Comparison of ENCODE assay signal across 20 cellular contexts in the genomic region with DNA sequence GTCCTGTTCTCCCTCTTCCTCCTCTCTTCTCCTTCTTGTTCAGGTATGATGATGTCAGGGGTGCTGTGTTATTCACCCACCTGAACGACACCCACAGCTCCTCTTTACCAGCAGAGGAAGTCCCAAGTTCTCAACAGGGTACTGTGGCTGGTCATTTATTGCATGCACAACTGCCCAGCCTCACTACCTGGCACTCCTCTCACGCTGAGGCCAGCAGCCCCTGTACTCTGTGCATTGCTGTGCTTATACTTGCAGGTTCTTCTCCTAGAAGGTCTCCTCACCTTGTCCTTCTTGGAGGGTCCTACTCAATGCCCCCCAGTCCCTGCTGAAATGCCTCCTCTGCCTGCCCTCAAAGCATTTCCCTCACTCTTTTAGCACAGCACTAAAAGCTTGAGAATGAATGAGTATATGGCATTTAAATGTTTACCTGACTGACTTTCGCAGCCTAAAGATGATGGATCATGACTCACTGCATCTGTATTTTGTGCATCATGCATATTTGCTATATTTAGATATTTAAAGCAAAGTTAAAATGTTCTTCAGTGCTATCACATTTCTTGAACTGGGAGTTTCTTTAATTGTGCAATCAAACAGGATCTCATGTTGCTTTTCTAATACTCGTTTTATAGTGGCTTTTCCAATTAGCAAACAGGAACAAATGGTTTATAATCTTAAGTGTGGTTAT.
DNase-seq lines count a peak whose midpoint lies in the region; TF ChIP-seq lines count a peak whose summit lies in the region.
"Had no signal": no experiment of that assay in that cellular context is flagged by ENCODE, and none has a peak within 500 bp of the region (broad histone marks: within the 10 kb centered on the region; RNA-seq: fewer than 3 reads in every experiment).

No MANE protein-coding gene starts in this region.

- CTCF ChIA-PET in SK-N-SH (lab: Yijun Ruan, JAX): no interaction called here
- CTCF ChIA-PET in CD4-positive, alpha-beta memory T cell (lab: Charles Lee; ENCODE audit: partially characterized antibody): no interaction called here

- no peak overlapping the region for H3K27ac ChIP-seq in SK-N-SH (ENCODE audit: low read depth in 2 of 2, low read length in 1 of 2)
- H3K27ac ChIP-seq in CD4-positive, alpha-beta memory T cell (ENCODE audit: low read depth, low read length): no peak overlapping the region
- H3K27ac ChIP-seq: BLaER1 treated with 17β-estradiol and CSF1 and Interleukin-3, amounts not matched to agents 10 nM and 100 nM had no signal

- H3K27me3 Mint-ChIP-seq in CD4-positive, alpha-beta memory T cell: peaks cover 0 to 2% of the 10 kb centered on the region in 2 donors

- no peak overlapping the region for H3K4me3 Mint-ChIP-seq in CD4-positive, alpha-beta memory T cell

- no peaks in the 10 kb centered on the region for H3F3A ChIP-seq in SK-N-SH (replicated peaks; ENCODE audit: insufficient read depth)

- H2AFZ ChIP-seq in SK-N-SH (ENCODE audit: low read depth): no peak overlapping the region

- no peaks in the 10 kb centered on the region for H3K36me3 ChIP-seq in SK-N-SH (replicated peaks in 1 of 2; ENCODE audit: control insufficient read depth in 1 of 2, insufficient read depth in 2 of 2, low read length in 1 of 2)
- no peaks in the 10 kb centered on the region for H3K36me3 ChIP-seq in CD4-positive, alpha-beta memory T cell (ENCODE audit: insufficient read depth, low read length)
- H3K36me3 ChIP-seq: BLaER1 treated with 17β-estradiol and CSF1 and Interleukin-3, amounts not matched to agents 10 nM and 100 nM had no signal

- DNase-seq in EH (ENCODE audit: low read depth) (peak; percentile 71), HT1080 (ENCODE audit: low read depth) (peak; percentile 1), epithelial cell of proximal tubule (ENCODE audit: low read depth) (peak; percentile 2), skeletal muscle cell (ENCODE audit: low read depth) (peak; percentile 21), NAMALWA (ENCODE audit: low spot score) (no peak), SK-N-SH (no peak), NCI-H2029 (lab: John Stamatoyannopoulos, UW) (no peak)
- DNase-seq in CD4-positive, alpha-beta memory T cell: no peak
- DNase-seq: DND-41, GF-D8, H7, KBM-7, MV-4-11, NCI-H1417 treated with DMSO at 0.1 percent for 48 hours, NCI-H1930, NCI-H2171 treated with DMSO at 0.1 percent for 48 hours, NCI-H774, SHP77, T-helper 1 cell had no signal

- H3K9ac ChIP-seq in SK-N-SH: no peak overlapping the region
- H3K9ac ChIP-seq: BLaER1 treated with 17β-estradiol and CSF1 and Interleukin-3, amounts not matched to agents 10 nM and 100 nM had no signal

- intact Hi-C loops in CD4-positive, alpha-beta memory T cell (cut with micrococcal nuclease): no loop called here

- TF ChIP-seq CTCF in epithelial cell of proximal tubule (conservative IDR thresholded peaks at IDR 0.05; ENCODE audit: low read depth, low read length) (no peak), SK-N-SH (IDR thresholded peaks at IDR 0.05) (no peak)

- H3K27ac Mint-ChIP-seq in CD4-positive, alpha-beta memory T cell: no peak overlapping the region

- no peaks in the 10 kb centered on the region for H3K9me3 Mint-ChIP-seq in CD4-positive, alpha-beta memory T cell

- no peaks in the 10 kb centered on the region for H3K9me3 ChIP-seq in SK-N-SH
- H3K9me3 ChIP-seq in CD4-positive, alpha-beta memory T cell (ENCODE audit: control insufficient read depth in 1 of 2, low read length in 2 of 2): no peaks in the 10 kb centered on the region
- H3K9me3 ChIP-seq: BLaER1 treated with 17β-estradiol and CSF1 and Interleukin-3, amounts not matched to agents 10 nM and 100 nM had no signal

- no peak overlapping the region for H3K4me3 ChIP-seq in epithelial cell of proximal tubule (ENCODE audit: low read depth, low read length)
- H3K4me3 ChIP-seq in skeletal muscle cell (ENCODE audit: low read depth, low read length): no peak overlapping the region
- H3K4me3 ChIP-seq in SK-N-SH (ENCODE audit: low read depth in 2 of 2, low read length in 1 of 2): no peak overlapping the region
- H3K4me3 ChIP-seq in CD4-positive, alpha-beta memory T cell (ENCODE audit: low read length in 2 of 2): no peak overlapping the region
- H3K4me3 ChIP-seq: BLaER1 treated with 17β-estradiol and CSF1 and Interleukin-3, amounts not matched to agents 10 nM and 100 nM had no signal

- H3K4me1 ChIP-seq in SK-N-SH (ENCODE audit: control insufficient read depth in 1 of 2, insufficient read depth in 2 of 2, low read depth in 1 of 2, low read length in 1 of 2): no peaks in the 10 kb centered on the region
- H3K4me1 ChIP-seq in CD4-positive, alpha-beta memory T cell (ENCODE audit: insufficient read depth, low read length): no peaks in the 10 kb centered on the region
- H3K4me1 ChIP-seq: BLaER1 treated with 17β-estradiol and CSF1 and Interleukin-3, amounts not matched to agents 10 nM and 100 nM had no signal

- H4K20me1 ChIP-seq in SK-N-SH (ENCODE audit: insufficient read depth): no peaks in the 10 kb centered on the region
- H4K20me1 ChIP-seq: BLaER1 treated with 17β-estradiol and CSF1 and Interleukin-3, amounts not matched to agents 10 nM and 100 nM had no signal

- H3K36me3 Mint-ChIP-seq in CD4-positive, alpha-beta memory T cell: no peaks in the 10 kb centered on the region

- TF ChIP-seq RAD21 in SK-N-SH (IDR thresholded peaks at IDR 0.05; ENCODE audit: low read length): no peak

- WGBS in SK-N-SH (ENCODE audit: low lambda C conversion rate): no CpG with 5 or more reads among the region's 4 CpGs

- H3K79me2 ChIP-seq in SK-N-SH (ENCODE audit: insufficient read depth): no peaks in the 10 kb centered on the region

- POLR2A ChIA-PET in SK-N-SH (lab: Yijun Ruan, JAX): no interaction called here
- POLR2A ChIA-PET in CD4-positive, alpha-beta memory T cell (lab: Charles Lee; ENCODE audit: partially characterized antibody): no interaction called here

- no peaks in the 10 kb centered on the region for H3K4me1 Mint-ChIP-seq in CD4-positive, alpha-beta memory T cell

- no peak for TF ChIP-seq EP300 in SK-N-SH (IDR thresholded peaks at IDR 0.05; ENCODE audit: borderline replicate concordance in 1 of 2, low read depth in 1 of 2, low read length in 1 of 2)

- H3K4me2 ChIP-seq in SK-N-SH: no peak overlapping the region
- H3K4me2 ChIP-seq: BLaER1 treated with 17β-estradiol and CSF1 and Interleukin-3, amounts not matched to agents 10 nM and 100 nM had no signal

- H3K9me2 ChIP-seq in SK-N-SH: no peaks in the 10 kb centered on the region

- H3K27me3 ChIP-seq in SK-N-SH (ENCODE audit: insufficient read depth): no peaks in the 10 kb centered on the region
- H3K27me3 ChIP-seq in CD4-positive, alpha-beta memory T cell (ENCODE audit: insufficient read depth, low read length): no peaks in the 10 kb centered on the region
- H3K27me3 ChIP-seq: BLaER1 treated with 17β-estradiol and CSF1 and Interleukin-3, amounts not matched to agents 10 nM and 100 nM had no signal

TF ChIP-seq in SK-N-SH, 30 proteins besides CTCF, POLR2A, EP300 and RAD21:
- TF ChIP-seq JUND (IDR thresholded peaks at IDR 0.05): no peak
- TF ChIP-seq SMC3 (IDR thresholded peaks at IDR 0.05; ENCODE audit: low read depth, low read length): no peak
- TF ChIP-seq NFIC (IDR thresholded peaks at IDR 0.05; ENCODE audit: borderline replicate concordance): no peak
- TF ChIP-seq POLR2AphosphoS5 (IDR thresholded peaks at IDR 0.05; ENCODE audit: low read depth, low read length): no peak
- TF ChIP-seq FOXM1 (IDR thresholded peaks at IDR 0.05; ENCODE audit: low read depth): no peak
- TF ChIP-seq TAF1 (IDR thresholded peaks at IDR 0.05; ENCODE audit: borderline replicate concordance, low read depth, low read length): no peak
- no peak for TF ChIP-seq GATA2 (CRISPR knock-in tag; IDR thresholded peaks at IDR 0.05)
- TF ChIP-seq GABPA (IDR thresholded peaks at IDR 0.05; ENCODE audit: low read depth): no peak
- TF ChIP-seq, protein P1, sequence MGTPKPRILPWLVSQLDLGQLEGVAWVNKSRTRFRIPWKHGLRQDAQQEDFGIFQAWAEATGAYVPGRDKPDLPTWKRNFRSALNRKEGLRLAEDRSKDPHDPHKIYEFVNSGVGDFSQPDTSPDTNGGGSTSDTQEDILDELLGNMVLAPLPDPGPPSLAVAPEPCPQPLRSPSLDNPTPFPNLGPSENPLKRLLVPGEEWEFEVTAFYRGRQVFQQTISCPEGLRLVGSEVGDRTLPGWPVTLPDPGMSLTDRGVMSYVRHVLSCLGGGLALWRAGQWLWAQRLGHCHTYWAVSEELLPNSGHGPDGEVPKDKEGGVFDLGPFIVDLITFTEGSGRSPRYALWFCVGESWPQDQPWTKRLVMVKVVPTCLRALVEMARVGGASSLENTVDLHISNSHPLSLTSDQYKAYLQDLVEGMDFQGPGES (IDR thresholded peaks at IDR 0.05; ENCODE audit: low read depth, low read length): no peak
- TF ChIP-seq RXRA (IDR thresholded peaks at IDR 0.05; ENCODE audit: borderline replicate concordance, low read depth): no peak
- TF ChIP-seq, protein P2, sequence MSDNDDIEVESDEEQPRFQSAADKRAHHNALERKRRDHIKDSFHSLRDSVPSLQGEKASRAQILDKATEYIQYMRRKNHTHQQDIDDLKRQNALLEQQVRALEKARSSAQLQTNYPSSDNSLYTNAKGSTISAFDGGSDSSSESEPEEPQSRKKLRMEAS (IDR thresholded peaks at IDR 0.05; ENCODE audit: low read depth): no peak
- TF ChIP-seq TCF12 (IDR thresholded peaks at IDR 0.05): no peak
- no peak for TF ChIP-seq MXI1 (IDR thresholded peaks at IDR 0.05; ENCODE audit: low read depth, low read length)

Comparison
In these comparisons a context has a peak if more than half of its experiments do, and no peak if none do; other contexts are left out.
1. DNase-seq: peak in EH (single experiment), HT1080 (single experiment), epithelial cell of proximal tubule (single experiment) and skeletal muscle cell (single experiment); none in NAMALWA (single experiment), SK-N-SH (single experiment), NCI-H2029 (single experiment) and CD4-positive, alpha-beta memory T cell (0 of 5).